Comparison of ENCODE assay signal across 8 cellular contexts in genomic region chr18:35231052-35231451, GRCh38. TPM values are rescaled to one million over a fixed set of nuclear protein-coding genes. Genes with fewer than 3 reads are reported as not detected.
DNase-seq lines count a peak whose midpoint lies in the region; ATAC-seq, FAIRE-seq and TF ChIP-seq lines count a peak whose summit lies in the region.

No MANE protein-coding gene starts in this region.

- H3K27ac ChIP-seq in mammary epithelial cell (ENCODE audit: insufficient read depth, low read depth, low read length): no peak overlapping the region

- ATAC-seq in HG03095 (IDR thresholded peaks at IDR 0.05; ENCODE audit: unreplicated experiment): peak; percentile 69

- in situ Hi-C loops in mammary epithelial cell (cut with MboI; ENCODE audit: low sequenced_read_pairs in 2 of 2): loop anchor here in 1 of 2 donors (5.0 kb wide), 1 partner anchor 111 kb away; the partner anchor contains the start of gene ZNF24

- BruUV-seq in mammary epithelial cell (replicated peaks; lab: Mats Ljungman, UMichigan): no TSS peak

- WGBS in mammary epithelial cell (ENCODE audit: low coverage, missing lambda C conversion rate): 3% methylated on average over 6 of the region's 6 CpGs

- no peak overlapping the region for H3K4me3 ChIP-seq in WI38 (ENCODE audit: low read depth, low read length)
- no peak overlapping the region for H3K4me3 ChIP-seq in mammary epithelial cell (replicated peaks in 1 of 3; ENCODE audit: insufficient read depth in 1 of 3, low read depth in 2 of 3, low read length in 3 of 3)

- no peaks in the 10 kb centered on the region for H3K36me3 ChIP-seq in mammary epithelial cell (ENCODE audit: insufficient read depth, low read length)

- H3K4me2 ChIP-seq in mammary epithelial cell (ENCODE audit: insufficient read depth, low read depth, low read length): peak overlapping the region; percentile 58

- no peaks in the 10 kb centered on the region for H3K9me3 ChIP-seq in mammary epithelial cell (replicated peaks; ENCODE audit: insufficient read depth, low read length)

- no peaks in the 10 kb centered on the region for H3K4me1 ChIP-seq in mammary epithelial cell (ENCODE audit: insufficient read depth, low read length)

- no peaks in the 10 kb centered on the region for H3K79me2 ChIP-seq in mammary epithelial cell (ENCODE audit: insufficient read depth, low read length)

- intact Hi-C loops in mammary epithelial cell (cut with micrococcal nuclease): loop anchor here (1.0 to 10.0 kb wide), 3 partner anchors 124 to 284 kb away; no protein-coding TSS in a partner anchor

- no peaks in the 10 kb centered on the region for H4K20me1 ChIP-seq in mammary epithelial cell (ENCODE audit: insufficient read depth, low read length)

- peak; percentile 93 for FAIRE-seq in islet of Langerhans (lab: Jason Lieb, UNC)

- no peaks in the 10 kb centered on the region for H3K27me3 ChIP-seq in mammary epithelial cell (ENCODE audit: insufficient read depth, low read length)

- dilution Hi-C loops in mammary epithelial cell (cut with HindIII; ENCODE audit: low sequenced_read_pairs): loop anchor here (25.0 kb wide), 1 partner anchor 381 kb away; no protein-coding TSS in a partner anchor

- CTCF ChIA-PET in mammary epithelial cell (lab: Charles Lee; ENCODE audit: low non-redundant PET): no interaction called here

- DNase-seq in SIG-M5 treated with dmso at 0.1 percent for 504 hours (lab: John Stamatoyannopoulos, UW; ENCODE audit: unreplicated experiment) (peak; percentile 76), SIG-M5 (lab: John Stamatoyannopoulos, UW) (no peak), NCI-H2171 treated with DMSO at 0.1 percent for 48 hours (lab: John Stamatoyannopoulos, UW) (peak; percentile 65), mammary epithelial cell (peak; percentile 46)
- peak; percentile 61 to 82 (median 70) for DNase-seq in stimulated activated CD4-positive, alpha-beta T cell treated with anti-CD3 and anti-CD28 coated beads, Interleukin-12 subunit alpha, Interleukin-12 subunit beta, amount 100 ng/mL, for 48 hours (ENCODE audit: low read depth in 2 of 3, low spot score in 1 of 3)

- TF ChIP-seq CTCF in WI38 (IDR thresholded peaks at IDR 0.05; ENCODE audit: low read depth, low read length) (peak; percentile 78), mammary epithelial cell (conservative IDR thresholded peaks at IDR 0.05 in 1 of 2, IDR thresholded peaks at IDR 0.05 in 1 of 2; ENCODE audit: extremely low read depth in 1 of 2, insufficient read depth in 1 of 2, low read depth in 1 of 2, low read length in 2 of 2) (peak; percentile 91 to 98)

- H2AFZ ChIP-seq in mammary epithelial cell (ENCODE audit: low read depth, low read length): no peak overlapping the region

- H3K9ac ChIP-seq in mammary epithelial cell (ENCODE audit: insufficient read depth, low read length): no peak overlapping the region

RNA-seq across cellular contexts. Expression of gene ZNF397, which starts 9.8 kb away (rescaled TPM):
- 10 to 100 TPM; 13.3 to 15.5 TPM for total RNA-seq in mammary epithelial cell
- polyA plus RNA-seq in mammary epithelial cell: 4.2 TPM
- 3.0 TPM for polyA minus RNA-seq in mammary epithelial cell

RNA-seq across cellular contexts. Expression of gene ZSCAN30, which starts 59.0 kb away (rescaled TPM):
- total RNA-seq in mammary epithelial cell: 10 to 100 TPM; 15.4 to 17.3 TPM
- polyA plus RNA-seq in mammary epithelial cell: 4.0 TPM
- polyA minus RNA-seq in mammary epithelial cell: 2.8 TPM
